12 cellular contexts compared by ENCODE assay signal in the genomic region with DNA sequence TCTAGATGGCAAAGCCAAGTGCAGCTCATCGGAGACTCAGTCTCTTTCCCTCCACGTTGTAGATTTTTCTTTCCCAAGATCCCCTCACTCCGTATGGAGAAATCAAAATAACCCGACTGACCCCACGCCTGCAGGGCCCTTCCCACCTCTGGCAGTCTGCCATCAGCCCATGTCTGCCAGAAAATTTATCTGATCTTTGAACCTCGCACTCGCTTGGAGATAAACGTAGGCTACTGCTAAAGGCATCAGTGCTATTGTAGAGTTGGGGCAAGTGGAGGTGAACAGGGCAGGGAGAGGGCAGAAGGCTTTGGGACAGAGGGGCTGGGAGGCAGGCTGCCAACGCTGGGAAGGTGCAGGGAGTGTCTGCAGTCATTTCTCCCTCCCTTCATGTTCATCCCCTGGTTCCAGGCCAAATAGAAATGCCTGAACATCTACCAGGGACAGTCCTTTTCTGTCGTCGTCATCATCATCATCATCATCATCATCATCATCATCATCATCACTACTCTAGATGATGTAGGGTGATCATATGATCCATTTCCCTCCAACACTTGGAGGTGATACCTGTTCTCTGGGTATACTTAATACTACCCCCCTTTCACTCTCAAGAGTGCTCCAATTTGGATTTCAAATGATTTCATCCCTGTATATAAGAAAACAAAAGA.
"Had no signal": no experiment of that assay in that cellular context is flagged by ENCODE, and none has a peak within 500 bp of the region (broad histone marks: within the 10 kb centered on the region; RNA-seq: fewer than 3 reads in every experiment).

No MANE protein-coding gene starts in this region.

- H3K9me3 ChIP-seq: heart left ventricle, lower lobe of right lung, ovary, thyroid gland had no signal

- ATAC-seq: heart left ventricle, lower lobe of right lung, natural killer cell had no signal

- DNase-seq: activated CD4-positive, alpha-beta T cell treated with anti-CD3 and anti-CD28 coated beads, Interleukin-2, amount 50 U/mL, for 4 hours; activated CD4-positive, CD25-positive, alpha-beta regulatory T cell treated with anti-CD3 and anti-CD28 coated beads, Interleukin-2, amount 50 U/mL, for 72 hours; lower lobe of right lung; natural killer cell; ovary; stimulated activated naive CD4-positive, alpha-beta T cell treated with Interleukin-2 at 50 U/mL for 16 hours; SW 1271; T-helper 2 cell had no signal

- H3K36me3 ChIP-seq: heart left ventricle, lower lobe of right lung, ovary, thyroid gland had no signal

- H3K27ac ChIP-seq: dorsolateral prefrontal cortex, heart left ventricle, lower lobe of right lung, ovary, thyroid gland, VCaP had no signal

- H3K4me3 ChIP-seq: dorsolateral prefrontal cortex, heart left ventricle, lower lobe of right lung, ovary, thyroid gland had no signal

- H3K27me3 ChIP-seq: dorsolateral prefrontal cortex, heart left ventricle, ovary, thyroid gland had no signal
